Comparison of ENCODE assay signal across 25 cellular contexts in genomic region chr20:7174554-7174953, GRCh38.
"Had no signal": no experiment of that assay in that cellular context is flagged by ENCODE, and none has a peak within 500 bp of the region (broad histone marks: within the 10 kb centered on the region; RNA-seq: fewer than 3 reads in every experiment).

No MANE protein-coding gene starts in this region.

- H3K4me3 Mint-ChIP-seq: immature natural killer cell; mesothelial cell of epicardium; naive B cell; naive thymus-derived CD8-positive, alpha-beta T cell had no signal

- H3K27me3 Mint-ChIP-seq: naive B cell; naive thymus-derived CD8-positive, alpha-beta T cell had no signal

- H3K27me3 ChIP-seq: esophagus squamous epithelium, gastroesophageal sphincter, heart left ventricle, hepatocyte, left lung had no signal

- H3K36me3 Mint-ChIP-seq: immature natural killer cell, mesothelial cell of epicardium, naive B cell had no signal

- H3K36me3 ChIP-seq: esophagus squamous epithelium, gastroesophageal sphincter, heart left ventricle, left lung, lower lobe of right lung had no signal

- H3K4me3 ChIP-seq: coronary artery, dorsolateral prefrontal cortex, esophagus squamous epithelium, gastroesophageal sphincter, heart left ventricle, hepatocyte, left lung, lower lobe of right lung, mucosa of descending colon had no signal

- H3K9me3 ChIP-seq: esophagus squamous epithelium, gastroesophageal sphincter, lower lobe of right lung, mucosa of descending colon had no signal

- ATAC-seq: esophagus mucosa; gastroesophageal sphincter; heart left ventricle; left colon; left lung; lower lobe of right lung; mucosa of descending colon; naive thymus-derived CD8-positive, alpha-beta T cell had no signal

- H3K4me1 Mint-ChIP-seq: immature natural killer cell; mesothelial cell of epicardium; naive B cell; naive thymus-derived CD8-positive, alpha-beta T cell had no signal

- H3K4me1 ChIP-seq: esophagus squamous epithelium, gastroesophageal sphincter, heart left ventricle, left lung, lower lobe of right lung had no signal

- H3K27ac ChIP-seq: coronary artery, dorsolateral prefrontal cortex, esophagus squamous epithelium, gastroesophageal sphincter, heart left ventricle, hepatocyte, left lung, lower lobe of right lung had no signal

- DNase-seq: dermis blood vessel endothelial cell; dorsolateral prefrontal cortex; effector CD4-positive, alpha-beta T cell; effector memory CD4-positive, alpha-beta T cell; erythroblast; esophagus squamous epithelium; foreskin fibroblast; heart left ventricle; hypothalamus; immature natural killer cell; islet precursor cell; kidney; kidney glomerular epithelial cell; left colon; left lung; lower lobe of right lung; mesenchymal stem cell; mucosa of descending colon; naive B cell; naive thymus-derived CD8-positive, alpha-beta T cell had no signal

- H3K27ac Mint-ChIP-seq: immature natural killer cell; mesothelial cell of epicardium; naive B cell; naive thymus-derived CD8-positive, alpha-beta T cell had no signal
